Comparison of ENCODE assay signal across 8 cellular contexts in the genomic region with DNA sequence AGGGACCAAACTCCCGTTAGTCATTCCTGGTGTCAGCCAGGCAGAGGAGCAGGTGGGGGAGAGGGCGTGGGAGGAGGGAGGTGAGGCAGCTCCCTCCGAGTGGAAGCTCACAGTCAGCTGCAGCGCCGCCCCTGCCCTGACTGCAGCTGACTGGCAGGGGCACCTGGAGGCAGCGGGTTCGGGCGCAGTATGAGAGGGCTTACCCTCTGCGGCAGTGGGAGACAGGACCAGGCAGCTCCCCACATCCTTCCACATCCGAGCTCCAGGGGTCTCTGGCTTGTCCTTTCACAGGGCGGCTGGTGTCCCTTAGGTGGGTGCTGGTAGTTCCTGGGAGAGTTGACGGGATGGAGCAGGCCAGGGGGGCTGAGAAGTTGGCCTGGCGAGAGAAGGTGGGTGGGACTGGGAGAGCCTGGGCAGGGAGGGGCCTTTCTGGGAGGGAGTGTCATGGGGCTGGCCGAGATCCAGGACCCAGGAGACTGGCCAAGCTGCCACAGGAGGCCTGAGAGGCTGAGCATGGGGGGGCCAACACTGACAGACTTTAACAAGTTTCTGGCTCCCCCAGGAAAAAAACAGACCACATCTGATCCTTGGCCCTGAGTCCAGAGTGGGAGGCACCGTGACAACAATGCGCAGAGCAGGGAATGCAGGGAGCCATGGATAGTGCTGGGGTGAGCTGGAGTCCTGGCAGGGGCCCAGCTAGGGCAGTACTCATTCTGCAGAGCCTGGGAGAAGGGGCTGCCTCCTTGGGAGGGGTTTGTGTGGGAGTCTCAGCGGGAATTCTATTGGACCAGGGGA. TPM values are rescaled to one million over a fixed set of nuclear protein-coding genes. Genes with fewer than 3 reads are reported as not detected.
DNase-seq lines count a peak whose midpoint lies in the region; ATAC-seq and TF ChIP-seq lines count a peak whose summit lies in the region.

No MANE protein-coding gene starts in this region.

- H3K36me3 ChIP-seq in OCI-LY7 (ENCODE audit: insufficient read depth, low read length) = peaks cover 30% of the 10 kb centered on the region; the same call in 1 of the 2 replicates

- H2AFZ ChIP-seq in OCI-LY7 (ENCODE audit: low read length) = no peak overlapping the region

- peak overlapping the region; percentile 65 for H3K4me3 Mint-ChIP-seq in CD4-positive, alpha-beta T cell
- H3K4me3 Mint-ChIP-seq in effector memory CD8-positive, alpha-beta T cell = peak overlapping the region; percentile 47 to 53
- H3K4me3 Mint-ChIP-seq in nephron = peak overlapping the region in 1 of 3 experiments; percentile 53

- CTCF ChIA-PET in CD4-positive, alpha-beta T cell (lab: Charles Lee) = interaction anchor here (1.8 kb wide), 1 partner anchor 8 kb away, joined by 4 read pairs; no protein-coding TSS in a partner anchor
- CTCF ChIA-PET in OCI-LY7 (lab: Charles Lee; ENCODE audit: unreplicated experiment) = no interaction called here

- H3K9me3 Mint-ChIP-seq in CD4-positive, alpha-beta T cell = no peaks in the 10 kb centered on the region
- H3K9me3 Mint-ChIP-seq in effector memory CD8-positive, alpha-beta T cell = no peaks in the 10 kb centered on the region
- no peaks in the 10 kb centered on the region for H3K9me3 Mint-ChIP-seq in nephron

- H3K4me1 Mint-ChIP-seq in CD4-positive, alpha-beta T cell (ENCODE audit: low read depth) = peaks cover 96% of the 10 kb centered on the region
- H3K4me1 Mint-ChIP-seq in effector memory CD8-positive, alpha-beta T cell (ENCODE audit: low read depth in 2 of 2) = peaks cover 61 to 72% of the 10 kb centered on the region in 2 donors
- H3K4me1 Mint-ChIP-seq in nephron = peaks cover 57% of the 10 kb centered on the region

- no peaks in the 10 kb centered on the region for H3K27me3 Mint-ChIP-seq in CD4-positive, alpha-beta T cell
- no peaks in the 10 kb centered on the region for H3K27me3 Mint-ChIP-seq in effector memory CD8-positive, alpha-beta T cell
- peaks cover 8% of the 10 kb centered on the region for H3K27me3 Mint-ChIP-seq in nephron (ENCODE audit: low read depth)

- peaks cover 97% of the 10 kb centered on the region for H3K4me1 ChIP-seq in OCI-LY7 (ENCODE audit: insufficient read depth, low read length, poor library complexity, severe bottlenecking)

- BruUV-seq in OCI-LY7 (replicated peaks; lab: Mats Ljungman, UMichigan) = no TSS peak

- H3K9me3 ChIP-seq in CD4-positive, alpha-beta T cell (ENCODE audit: control insufficient read depth, low read length) = no peaks in the 10 kb centered on the region
- H3K9me3 ChIP-seq in OCI-LY7 (ENCODE audit: low read length) = no peaks in the 10 kb centered on the region

- H3K79me2 ChIP-seq in OCI-LY7 (ENCODE audit: insufficient read depth, low read depth, low read length) = peaks cover 73% of the 10 kb centered on the region

- peak overlapping the region; percentile 98 for H3K27ac ChIP-seq in CD4-positive, alpha-beta T cell (ENCODE audit: low read depth, low read length)
- peak overlapping the region; percentile 99 for H3K27ac ChIP-seq in OCI-LY7 (ENCODE audit: low read depth, low read length, poor library complexity, severe bottlenecking)

- no peak for ATAC-seq in CD4-positive, alpha-beta T cell (ENCODE audit: poor library complexity)
- no peak for ATAC-seq in effector memory CD8-positive, alpha-beta T cell (replicated peaks)
- no peak for ATAC-seq in GM19452 (IDR thresholded peaks at IDR 0.05; ENCODE audit: unreplicated experiment)

- no peaks in the 10 kb centered on the region for H4K20me1 ChIP-seq in OCI-LY7 (ENCODE audit: insufficient read depth, low read length)

- POLR2A ChIA-PET in CD4-positive, alpha-beta T cell (lab: Charles Lee) = no interaction called here
- POLR2A ChIA-PET in OCI-LY7 (lab: Charles Lee) = interaction anchor here (0.5 to 0.6 kb wide), 2 partner anchors 96 to 1225 kb away, joined by 3 read pairs; no protein-coding TSS in a partner anchor

- no peak for DNase-seq in CD4-positive, alpha-beta T cell
- DNase-seq in OCI-LY7 (ENCODE audit: low spot score) = peak; percentile 72
- DNase-seq in effector memory CD8-positive, alpha-beta T cell = no peak
- DNase-seq in LoVo (ENCODE audit: low spot score) = no peak
- DNase-seq in GOT3 (lab: John Stamatoyannopoulos, UW) = no peak
- DNase-seq in NCI-H187 (lab: John Stamatoyannopoulos, UW) = no peak

- H3K27ac Mint-ChIP-seq in CD4-positive, alpha-beta T cell = peak overlapping the region; percentile 92
- peak overlapping the region; percentile 93 to 96 for H3K27ac Mint-ChIP-seq in effector memory CD8-positive, alpha-beta T cell
- peak overlapping the region; percentile 50 to 96 (median 95) for H3K27ac Mint-ChIP-seq in nephron

- H3K36me3 Mint-ChIP-seq in CD4-positive, alpha-beta T cell (ENCODE audit: low read depth) = peaks cover 42% of the 10 kb centered on the region
- H3K36me3 Mint-ChIP-seq in effector memory CD8-positive, alpha-beta T cell (ENCODE audit: insufficient read depth) = peaks cover 33% of the 10 kb centered on the region
- no peaks in the 10 kb centered on the region for H3K36me3 Mint-ChIP-seq in nephron (ENCODE audit: low read depth)

- no peak for TF ChIP-seq CTCF in CD4-positive, alpha-beta T cell (IDR thresholded peaks at IDR 0.05)
- peak; percentile 55 for TF ChIP-seq CTCF in OCI-LY7 (conservative IDR thresholded peaks at IDR 0.05; ENCODE audit: low read length)
- TF ChIP-seq CTCF in nephron (IDR thresholded peaks at IDR 0.05; ENCODE audit: unreplicated experiment in 3 of 3) = no peak

- peak overlapping the region; percentile 97 for H3K4me2 ChIP-seq in OCI-LY7 (ENCODE audit: low read length)

- H3K27me3 ChIP-seq in CD4-positive, alpha-beta T cell (ENCODE audit: control insufficient read depth, insufficient read depth, low read length) = no peaks in the 10 kb centered on the region

- peak overlapping the region; percentile 61 for H3K4me3 ChIP-seq in OCI-LY7 (ENCODE audit: low read depth, low read length, poor library complexity, severe bottlenecking)

- intact Hi-C loops in CD4-positive, alpha-beta T cell (cut with DNase I, micrococcal nuclease) = loop anchor here in 1 of 2 experiments (10.0 kb wide), 1 partner anchor 517 kb away; no protein-coding TSS in a partner anchor
- intact Hi-C loops in OCI-LY7 (cut with micrococcal nuclease; ENCODE audit: unreplicated experiment) = no loop called here

- no peaks in the 10 kb centered on the region for H3K9me2 ChIP-seq in OCI-LY7 (ENCODE audit: insufficient read depth, low read length)

RNA-seq across cellular contexts. Expression of gene ADORA2A, which starts 4.9 kb away (rescaled TPM):
- total RNA-seq in CD4-positive, alpha-beta T cell = 10 to 100 TPM; 15.5 to 16.4 TPM
- total RNA-seq in OCI-LY7 (2014; rRNA removed; shearing (Covaris generic)) = 31.2 and 35.7 TPM in 2 replicates
- 29.5 and 35.0 TPM in 2 replicates for total RNA-seq in OCI-LY7 (2022)
